Comparison of ENCODE assay signal across 1 cellular context in genomic region chr13:51221674-51222509, GRCh38.
TF ChIP-seq lines count a peak whose summit lies in the region.

A gene with protein sequence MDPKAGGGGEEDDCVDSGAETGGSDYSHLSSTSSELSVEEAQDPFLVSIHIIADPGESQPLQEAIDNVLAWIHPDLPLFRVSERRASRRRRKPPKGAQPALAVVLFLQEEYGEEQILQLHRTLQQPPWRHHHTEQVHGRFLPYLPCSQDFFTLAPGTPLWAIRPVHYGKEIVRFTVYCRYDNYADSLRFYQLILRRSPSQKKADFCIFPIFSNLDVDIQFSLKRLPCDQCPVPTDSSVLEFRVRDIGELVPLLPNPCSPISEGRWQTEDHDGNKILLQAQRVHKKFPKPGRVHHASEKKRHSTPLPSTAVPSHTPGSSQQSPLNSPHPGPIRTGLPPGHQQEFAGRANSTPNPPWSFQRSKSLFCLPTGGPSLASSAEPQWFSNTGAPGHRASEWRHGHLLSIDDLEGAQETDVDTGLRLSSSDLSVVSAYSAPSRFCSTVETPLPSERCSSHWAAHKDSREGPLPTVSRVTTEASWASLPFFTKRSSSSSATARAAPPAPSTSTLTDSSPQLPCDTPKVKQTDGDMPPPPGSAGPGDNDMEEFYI (plus strand): TSS chr13:51222398. CDS start chr13:51222502, 104 bp downstream.

TF ChIP-seq in A549, 52 proteins besides CTCF, POLR2A, EP300 and RAD21 (continued from another document):
- TF ChIP-seq HMGXB4 (CRISPR knock-in tag; IDR thresholded peaks at IDR 0.05; ENCODE audit: borderline replicate concordance) = no peak
- no peak for TF ChIP-seq TP53 (CRISPR knock-in tag; IDR thresholded peaks at IDR 0.05)
- TF ChIP-seq MAZ (IDR thresholded peaks at IDR 0.05; ENCODE audit: borderline replicate concordance, low read depth, low read length) = no peak
- TF ChIP-seq HDAC2 (IDR thresholded peaks at IDR 0.05) = no peak
- TF ChIP-seq RCOR1 (IDR thresholded peaks at IDR 0.05; ENCODE audit: low read depth, low read length) = no peak
- TF ChIP-seq KDM5A (IDR thresholded peaks at IDR 0.05) = no peak
- TF ChIP-seq ESRRA (IDR thresholded peaks at IDR 0.05; ENCODE audit: borderline replicate concordance, low read length) = no peak
- no peak for TF ChIP-seq FOSL2 (IDR thresholded peaks at IDR 0.05)
- TF ChIP-seq FOSL2 (CRISPR knock-in tag; IDR thresholded peaks at IDR 0.05) = no peak
- TF ChIP-seq CEBPB (IDR thresholded peaks at IDR 0.05) = no peak
- TF ChIP-seq GATA3 (IDR thresholded peaks at IDR 0.05; ENCODE audit: borderline replicate concordance) = no peak
- no peak for TF ChIP-seq HOXB13 (CRISPR knock-in tag; IDR thresholded peaks at IDR 0.05; ENCODE audit: low read depth)
- TF ChIP-seq SMC3 (IDR thresholded peaks at IDR 0.05) = 0 out of 3 replicates have a peak, but pooled peaks have one; percentile 6
- TF ChIP-seq, protein P1, sequence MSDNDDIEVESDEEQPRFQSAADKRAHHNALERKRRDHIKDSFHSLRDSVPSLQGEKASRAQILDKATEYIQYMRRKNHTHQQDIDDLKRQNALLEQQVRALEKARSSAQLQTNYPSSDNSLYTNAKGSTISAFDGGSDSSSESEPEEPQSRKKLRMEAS (IDR thresholded peaks at IDR 0.05) = peak; percentile 88
- no peak for TF ChIP-seq ZFP36 (IDR thresholded peaks at IDR 0.05; ENCODE audit: borderline replicate concordance, partially characterized antibody)
- no peak for TF ChIP-seq CHD2 (IDR thresholded peaks at IDR 0.05; ENCODE audit: low read length, partially characterized antibody)
- no peak for TF ChIP-seq ZC3H11A (IDR thresholded peaks at IDR 0.05)
- TF ChIP-seq, protein P2, sequence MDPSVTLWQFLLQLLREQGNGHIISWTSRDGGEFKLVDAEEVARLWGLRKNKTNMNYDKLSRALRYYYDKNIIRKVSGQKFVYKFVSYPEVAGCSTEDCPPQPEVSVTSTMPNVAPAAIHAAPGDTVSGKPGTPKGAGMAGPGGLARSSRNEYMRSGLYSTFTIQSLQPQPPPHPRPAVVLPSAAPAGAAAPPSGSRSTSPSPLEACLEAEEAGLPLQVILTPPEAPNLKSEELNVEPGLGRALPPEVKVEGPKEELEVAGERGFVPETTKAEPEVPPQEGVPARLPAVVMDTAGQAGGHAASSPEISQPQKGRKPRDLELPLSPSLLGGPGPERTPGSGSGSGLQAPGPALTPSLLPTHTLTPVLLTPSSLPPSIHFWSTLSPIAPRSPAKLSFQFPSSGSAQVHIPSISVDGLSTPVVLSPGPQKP (IDR thresholded peaks at IDR 0.05; ENCODE audit: low read depth, low read length) = no peak
- TF ChIP-seq FOXS1 (CRISPR knock-in tag; IDR thresholded peaks at IDR 0.05) = no peak
